14 cellular contexts compared by ENCODE assay signal in genomic region chr2:239345251-239345650, GRCh38. TPM values are rescaled to one million over a fixed set of nuclear protein-coding genes. Genes with fewer than 3 reads are reported as not detected.
DNase-seq lines count a peak whose midpoint lies in the region; ATAC-seq and TF ChIP-seq lines count a peak whose summit lies in the region.
"Had no signal": no experiment of that assay in that cellular context is flagged by ENCODE, and none has a peak within 500 bp of the region (broad histone marks: within the 10 kb centered on the region; RNA-seq: fewer than 3 reads in every experiment).

No MANE protein-coding gene starts in this region.

- H3K79me2 ChIP-seq in DND-41 (ENCODE audit: insufficient read depth, low read length) (peaks cover 100% of the 10 kb centered on the region), PC-3 (ENCODE audit: low read length) (0 out of 2 replicates have a peak, but pooled peaks cover 6% of the 10 kb centered on the region)

- peaks cover 82% of the 10 kb centered on the region for H4K20me1 ChIP-seq in DND-41 (ENCODE audit: insufficient read depth, low read length)
- no peaks in the 10 kb centered on the region for H4K20me1 ChIP-seq in PC-3 (ENCODE audit: low read length)

- BruUV-seq in PC-3 (replicated peaks; lab: Mats Ljungman, UMichigan) = no TSS peak

- intact Hi-C loops in colonic mucosa (cut with DNase I) (no loop called here), PC-3 (cut with micrococcal nuclease) (no loop called here)

- H3K27ac Mint-ChIP-seq in activated CD4-positive, alpha-beta memory T cell treated with anti-CD3 and anti-CD28 coated beads, Interleukin-2, amount 10 ng/mL, durations not matched to agents 7 days and 5 days = no peak overlapping the region
- H3K27ac Mint-ChIP-seq: CD4-positive, alpha-beta T cell had no signal

- H3K36me3 ChIP-seq in DND-41 (ENCODE audit: insufficient read depth, low read length) (peaks cover 92% of the 10 kb centered on the region), HEK293 (ENCODE audit: control insufficient read depth in 2 of 2, insufficient read depth in 1 of 2, low read length in 2 of 2) (no peaks in the 10 kb centered on the region), colonic mucosa (no peaks in the 10 kb centered on the region), rectal smooth muscle tissue (ENCODE audit: control insufficient read depth, insufficient read depth, low read length) (no peaks in the 10 kb centered on the region), PC-3 (ENCODE audit: low read depth, low read length) (no peaks in the 10 kb centered on the region), gastroesophageal sphincter (peaks cover 0 to 11% of the 10 kb centered on the region in 2 donors)

- POLR2A ChIA-PET in HEK293 (lab: Yijun Ruan, JAX) = no interaction called here
- POLR2A ChIA-PET in PC-3 (lab: Charles Lee; ENCODE audit: unreplicated experiment) = no interaction called here
- POLR2A ChIA-PET in activated CD4-positive, alpha-beta memory T cell treated with anti-CD3 and anti-CD28 coated beads, Interleukin-2, amount 10 ng/mL, durations not matched to agents 7 days and 5 days (lab: Charles Lee) = no interaction called here

- no peaks in the 10 kb centered on the region for H3K9me3 Mint-ChIP-seq in activated CD4-positive, alpha-beta memory T cell treated with anti-CD3 and anti-CD28 coated beads, Interleukin-2, amount 10 ng/mL, durations not matched to agents 7 days and 5 days
- H3K9me3 Mint-ChIP-seq: CD4-positive, alpha-beta T cell had no signal

- no peak overlapping the region for H3K9ac ChIP-seq in DND-41 (ENCODE audit: low read depth, low read length)
- no peak overlapping the region for H3K9ac ChIP-seq in colonic mucosa (ENCODE audit: low read depth in 2 of 2, low read length in 2 of 2)
- H3K9ac ChIP-seq in rectal smooth muscle tissue (ENCODE audit: low read length) = no peak overlapping the region
- no peak overlapping the region for H3K9ac ChIP-seq in PC-3 (ENCODE audit: low read length)

- H3F3A ChIP-seq in PC-3 (ENCODE audit: low read length, unreplicated experiment) = no peaks in the 10 kb centered on the region

- TF ChIP-seq CTCF in DND-41 (IDR thresholded peaks at IDR 0.05; ENCODE audit: borderline replicate concordance, extremely low read depth, low read length, poor library complexity, severe bottlenecking) (no peak), HEK293 (tag by site-specific recombination; IDR thresholded peaks at IDR 0.05) (0 out of 2 replicates have a peak, but pooled peaks have one; percentile 7), colonic mucosa (IDR thresholded peaks at IDR 0.05) (no peak), PC-3 (conservative IDR thresholded peaks at IDR 0.05; ENCODE audit: low read depth, low read length) (no peak), gastroesophageal sphincter (IDR thresholded peaks at IDR 0.05) (no peak)

- no peaks in the 10 kb centered on the region for H3K27me3 Mint-ChIP-seq in activated CD4-positive, alpha-beta memory T cell treated with anti-CD3 and anti-CD28 coated beads, Interleukin-2, amount 10 ng/mL, durations not matched to agents 7 days and 5 days
- H3K27me3 Mint-ChIP-seq: CD4-positive, alpha-beta T cell had no signal

- no peaks in the 10 kb centered on the region for H3K9me2 ChIP-seq in PC-3 (replicated peaks; ENCODE audit: low read length)

- H3K36me3 Mint-ChIP-seq in activated CD4-positive, alpha-beta memory T cell treated with anti-CD3 and anti-CD28 coated beads, Interleukin-2, amount 10 ng/mL, durations not matched to agents 7 days and 5 days (ENCODE audit: low read depth) = peaks cover 27% of the 10 kb centered on the region

- H2AFZ ChIP-seq in DND-41 (ENCODE audit: low read depth, low read length) (no peak overlapping the region), PC-3 (ENCODE audit: low read length) (no peak overlapping the region)

- 83% methylated on average over 2 to 6 of the region's 8 CpGs for WGBS in gastroesophageal sphincter (ENCODE audit: low coverage in 1 of 2), 2 donors

- no peak overlapping the region for H3K4me2 ChIP-seq in DND-41 (ENCODE audit: insufficient read depth, low read length)
- no peak overlapping the region for H3K4me2 ChIP-seq in PC-3 (ENCODE audit: low read length)

- no peak overlapping the region for H3K4me3 Mint-ChIP-seq in activated CD4-positive, alpha-beta memory T cell treated with anti-CD3 and anti-CD28 coated beads, Interleukin-2, amount 10 ng/mL, durations not matched to agents 7 days and 5 days
- H3K4me3 Mint-ChIP-seq: CD4-positive, alpha-beta T cell had no signal

- peak overlapping the region; percentile 62 for H3K27ac ChIP-seq in DND-41 (ENCODE audit: low read length)
- no peak overlapping the region for H3K27ac ChIP-seq in HEK293 (ENCODE audit: extremely low read depth, low read depth, low read length)
- no peak overlapping the region for H3K27ac ChIP-seq in colonic mucosa
- H3K27ac ChIP-seq in rectal smooth muscle tissue (ENCODE audit: low read depth, low read length) = peak overlapping the region; percentile 83
- no peak overlapping the region for H3K27ac ChIP-seq in PC-3 (ENCODE audit: low read length)
- peak overlapping the region in 2 of 4 donors; percentile 9 to 26 for H3K27ac ChIP-seq in gastroesophageal sphincter
- H3K27ac ChIP-seq: HL-60 had no signal

- H3K4me1 Mint-ChIP-seq in activated CD4-positive, alpha-beta memory T cell treated with anti-CD3 and anti-CD28 coated beads, Interleukin-2, amount 10 ng/mL, durations not matched to agents 7 days and 5 days = peaks cover 12% of the 10 kb centered on the region

- H3K4me3 ChIP-seq in DND-41 (ENCODE audit: low read depth in 1 of 2, low read length in 2 of 2) (no peak overlapping the region), HEK293 (ENCODE audit: low read depth, low read length) (no peak overlapping the region), colonic mucosa (no peak overlapping the region), rectal smooth muscle tissue (ENCODE audit: low read length) (no peak overlapping the region), PC-3 (ENCODE audit: low read length) (no peak overlapping the region), gastroesophageal sphincter (no peak overlapping the region)

- no peaks in the 10 kb centered on the region for H3K9me3 ChIP-seq in DND-41 (ENCODE audit: insufficient read depth, low read length, severe bottlenecking)
- no peaks in the 10 kb centered on the region for H3K9me3 ChIP-seq in HEK293 (ENCODE audit: control insufficient read depth, insufficient read depth, low read depth, low read length)
- H3K9me3 ChIP-seq in colonic mucosa = no peaks in the 10 kb centered on the region
- no peaks in the 10 kb centered on the region for H3K9me3 ChIP-seq in PC-3 (ENCODE audit: low read length)
- no peaks in the 10 kb centered on the region for H3K9me3 ChIP-seq in gastroesophageal sphincter

- H3K27me3 ChIP-seq in DND-41 (ENCODE audit: insufficient read depth, low read length, poor library complexity) = no peaks in the 10 kb centered on the region
- no peaks in the 10 kb centered on the region for H3K27me3 ChIP-seq in colonic mucosa
- no peaks in the 10 kb centered on the region for H3K27me3 ChIP-seq in rectal smooth muscle tissue (ENCODE audit: control insufficient read depth, insufficient read depth, low read length)
- H3K27me3 ChIP-seq in PC-3 (ENCODE audit: low read length) = no peaks in the 10 kb centered on the region
- H3K27me3 ChIP-seq in gastroesophageal sphincter = no peaks in the 10 kb centered on the region

- TF ChIP-seq POLR2A in gastroesophageal sphincter (IDR thresholded peaks at IDR 0.05) = no peak

- no peak for TF ChIP-seq EP300 in gastroesophageal sphincter (IDR thresholded peaks at IDR 0.05)

- CTCF ChIA-PET in HEK293 (lab: Yijun Ruan, JAX) = no interaction called here
- CTCF ChIA-PET in PC-3 (lab: Charles Lee) = no interaction called here
- CTCF ChIA-PET in activated CD4-positive, alpha-beta memory T cell treated with anti-CD3 and anti-CD28 coated beads, Interleukin-2, amount 10 ng/mL, durations not matched to agents 7 days and 5 days (lab: Charles Lee) = no interaction called here

- ATAC-seq in DND-41 (ENCODE audit: insufficient read depth, low read depth) (no peak), PC-3 (no peak), gastroesophageal sphincter (no peak)

- DNase-seq in DND-41 = peak; percentile 3
- peak; percentile 7 for DNase-seq in colonic mucosa
- no peak for DNase-seq in PC-3
- DNase-seq in activated CD4-positive, alpha-beta memory T cell treated with anti-CD3 and anti-CD28 coated beads, Interleukin-2, amount 10 ng/mL, durations not matched to agents 7 days and 5 days = no peak
- DNase-seq in NCI-H345 (lab: John Stamatoyannopoulos, UW) = no peak
- DNase-seq: ACHN; Calu3; CD4-positive, alpha-beta T cell; EL; HCEC 1CT had no signal

- H3K4me1 ChIP-seq in DND-41 (ENCODE audit: insufficient read depth, low read length) = peaks cover 81% of the 10 kb centered on the region
- no peaks in the 10 kb centered on the region for H3K4me1 ChIP-seq in HEK293 (ENCODE audit: control insufficient read depth, insufficient read depth, low read length)
- peaks cover 7% of the 10 kb centered on the region for H3K4me1 ChIP-seq in colonic mucosa
- H3K4me1 ChIP-seq in rectal smooth muscle tissue (ENCODE audit: control insufficient read depth, insufficient read depth, low read length) = peaks cover 44% of the 10 kb centered on the region
- H3K4me1 ChIP-seq in PC-3 (ENCODE audit: insufficient read depth, low read length) = no peaks in the 10 kb centered on the region
- H3K4me1 ChIP-seq in gastroesophageal sphincter = peaks cover 0 to 84% (median 14%) of the 10 kb centered on the region in 3 donors

TF ChIP-seq in HEK293, 187 proteins besides CTCF, POLR2A, EP300 and RAD21 (continues in another document):
- TF ChIP-seq ZXDB (tag by site-specific recombination; IDR thresholded peaks at IDR 0.05) = no peak

RNA-seq across cellular contexts. Expression of gene HDAC4, which starts 55.6 kb away (rescaled TPM):
- total RNA-seq in colonic mucosa (10 to 100 TPM; 35.3 to 46.8 TPM), PC-3 (2014; rRNA removed) (8.5 and 20.0 TPM in 2 replicates), gastroesophageal sphincter (100 to 1,000 TPM in 1 of 4 donors, 10 to 100 TPM in 3; 41.3 to 104 (median 85.8) TPM)
- 10 to 100 TPM; 64.8 to 67.4 TPM for total RNA-seq in activated CD4-positive, alpha-beta memory T cell treated with anti-CD3 and anti-CD28 coated beads, Interleukin-2, amount 10 ng/mL, durations not matched to agents 7 days and 5 days

Comparison
In these comparisons a context has a peak if more than half of its experiments do, and no peak if none do; other contexts are left out.
1. DNase-seq: peak in DND-41 (single experiment) and colonic mucosa (single experiment); none in PC-3 (single experiment), activated CD4-positive, alpha-beta memory T cell treated with anti-CD3 and anti-CD28 coated beads, Interleukin-2, amount 10 ng/mL, durations not matched to agents 7 days and 5 days (single experiment) and NCI-H345 (single experiment).
2. H3K27ac ChIP-seq: peak in DND-41 (single experiment) and rectal smooth muscle tissue (single experiment); none in HEK293 (single experiment), colonic mucosa (single experiment) and PC-3 (single experiment).